ENCODE assay signal across 13 cellular contexts in the genomic region with DNA sequence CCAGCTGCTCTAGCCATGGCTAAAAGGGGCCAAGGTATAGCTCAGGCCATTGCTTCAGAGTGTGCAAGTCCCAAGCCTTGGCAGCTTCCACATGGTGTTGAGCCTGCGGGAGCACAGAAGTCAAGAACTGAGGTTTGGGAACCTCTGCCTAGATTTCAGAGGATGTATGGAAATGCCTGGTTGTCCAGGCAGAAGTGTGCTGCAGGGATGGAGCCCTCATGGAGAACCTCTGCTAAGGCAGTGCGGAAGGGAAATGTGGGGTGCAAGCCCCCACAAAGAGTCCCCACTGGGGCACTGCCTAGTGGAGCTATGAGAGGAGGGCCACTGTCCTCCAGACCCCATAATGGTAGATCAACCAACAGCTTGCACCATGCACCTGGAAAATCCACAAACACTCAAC. TPM values are rescaled to one million over a fixed set of nuclear protein-coding genes. Genes with fewer than 3 reads are reported as not detected.
"Had no signal": no experiment of that assay in that cellular context is flagged by ENCODE, and none has a peak within 500 bp of the region (broad histone marks: within the 10 kb centered on the region; RNA-seq: fewer than 3 reads in every experiment).

No MANE protein-coding gene starts in this region.

RNA-seq across cellular contexts. Expression of a gene that starts 45.9 kb away (rescaled TPM):
- total RNA-seq: activated B cell treated with CpG ODN at 0.5 μM for 24 hours; activated CD4-positive, alpha-beta memory T cell treated with anti-CD3 and anti-CD28 coated beads for 36 hours; activated CD4-positive, alpha-beta memory T cell treated with anti-CD3 and anti-CD28 coated beads, Interleukin-2, amount 10 ng/mL, durations not matched to agents 7 days and 5 days; activated CD4-positive, alpha-beta T cell treated with anti-CD3 and anti-CD28 coated beads for 36 hours; activated CD4-positive, alpha-beta T cell treated with anti-CD3 and anti-CD28 coated beads, Interleukin-2, amount 10 ng/mL, durations not matched to agents 24 days and 14 days; activated CD4-positive, alpha-beta T cell treated with anti-CD3 and anti-CD28 coated beads, Interleukin-2, amount 10 ng/mL, durations not matched to agents 7 days and 5 days; activated CD8-positive, alpha-beta memory T cell treated with anti-CD3 and anti-CD28 coated beads for 36 hours; activated CD8-positive, alpha-beta memory T cell treated with anti-CD3 and anti-CD28 coated beads, Interleukin-2, amount 10 ng/mL, durations not matched to agents 7 days and 5 days; activated CD8-positive, alpha-beta T cell treated with anti-CD3 and anti-CD28 coated beads for 36 hours; activated CD8-positive, alpha-beta T cell treated with anti-CD3 and anti-CD28 coated beads, Interleukin-2, amount 10 ng/mL, durations not matched to agents 7 days and 5 days; T-helper 1 cell treated with Interleukin-12 subunit alpha and Interleukin-12 subunit beta and Interleukin-4 antibody, amounts not matched to agents 30 ng/mL and 1 ng/mL, for 36 hours; T-helper 17 cell; T-helper 2 cell treated with Interferon-gamma antibody and Interleukin-4, amounts not matched to agents 100 ng/mL and 5 ng/mL, for 36 hours had no signal
